19 cellular contexts compared by ENCODE assay signal in the genomic region with DNA sequence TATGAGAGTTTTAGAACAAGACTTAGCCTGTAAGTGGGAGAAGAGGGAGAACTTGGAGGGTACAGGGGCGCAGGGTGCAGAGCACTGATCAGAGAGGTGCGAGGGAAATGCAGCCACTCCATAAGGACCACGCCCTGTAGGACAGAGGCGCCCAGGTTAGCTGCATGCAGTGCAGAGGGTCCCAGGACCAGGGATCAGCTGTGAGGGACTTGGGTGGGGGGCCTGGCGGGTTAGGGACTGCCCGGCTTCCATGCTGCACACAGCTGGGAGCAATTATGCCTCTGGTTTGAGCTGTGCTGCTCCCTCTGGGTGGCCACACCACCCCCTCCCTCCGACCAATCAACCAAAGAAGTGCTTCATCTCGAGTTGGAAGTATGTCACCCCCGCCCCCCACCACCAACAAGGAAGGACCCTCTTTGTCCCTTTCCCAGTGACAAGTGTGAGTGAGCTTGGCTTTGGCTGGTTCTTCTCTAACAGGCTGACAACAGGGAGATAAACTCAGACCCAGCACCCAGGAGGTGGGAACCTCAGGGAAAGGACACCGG.
"Had no signal": no experiment of that assay in that cellular context is flagged by ENCODE, and none has a peak within 500 bp of the region (broad histone marks: within the 10 kb centered on the region; RNA-seq: fewer than 3 reads in every experiment).

No MANE protein-coding gene starts in this region.

- H3K4me3 ChIP-seq: breast epithelium, mucosa of descending colon, neural progenitor cell, ovary, thyroid gland had no signal

- ATAC-seq: activated CD8-positive, alpha-beta T cell treated with anti-CD3 and anti-CD28 coated beads for 36 hours; activated naive CD8-positive, alpha-beta T cell treated with anti-CD3 and anti-CD28 coated beads, Interleukin-2, amount 50 U/mL, for 24 hours; activated T-helper 17 cell treated with anti-CD3 and anti-CD28 coated beads, Interleukin-2, amount 50 U/mL, for 72 hours; left ventricle myocardium superior; stimulated activated naive B cell treated with anti-CD40 and anti-IgM and Interleukin-4, amounts not matched to agents 10 μg/mL and 1 μg/mL and 100 μg/mL, for 72 hours had no signal

- H3K4me2 ChIP-seq: neural progenitor cell had no signal

- H3K27ac ChIP-seq: neural progenitor cell, ovary, thyroid gland had no signal

- H3K9me3 ChIP-seq: breast epithelium, mucosa of descending colon, ovary, thyroid gland had no signal

- H3K4me1 ChIP-seq: neural progenitor cell had no signal

- DNase-seq: activated CD4-positive, alpha-beta T cell treated with anti-CD3 and anti-CD28 coated beads for 48 hours; activated CD4-positive, CD25-positive, alpha-beta regulatory T cell; activated CD8-positive, alpha-beta T cell treated with anti-CD3 and anti-CD28 coated beads for 36 hours; activated naive CD4-positive, alpha-beta T cell treated with Interleukin-2 at 50 U/mL for 16 hours; activated naive CD8-positive, alpha-beta T cell treated with anti-CD3 and anti-CD28 coated beads, Interleukin-2, amount 50 U/mL, for 24 hours; activated T-cell treated with anti-CD3 and anti-CD28 coated beads, Interleukin-2, amount 50 U/mL, for 1 hour; foreskin melanocyte; kidney glomerular epithelial cell; left ventricle myocardium superior; mucosa of descending colon; naive B cell; stimulated activated naive B cell treated with anti-CD40 and anti-IgM and Interleukin-4, amounts not matched to agents 10 μg/mL and 1 μg/mL and 100 μg/mL, for 72 hours; T-helper 1 cell; T1000; thyroid gland had no signal

- H3K36me3 ChIP-seq: neural progenitor cell, ovary had no signal

- H3K27me3 ChIP-seq: breast epithelium, neural progenitor cell, ovary, thyroid gland had no signal

- H2AFZ ChIP-seq: neural progenitor cell had no signal
